ENCODE assay signal across 13 cellular contexts in the genomic region with DNA sequence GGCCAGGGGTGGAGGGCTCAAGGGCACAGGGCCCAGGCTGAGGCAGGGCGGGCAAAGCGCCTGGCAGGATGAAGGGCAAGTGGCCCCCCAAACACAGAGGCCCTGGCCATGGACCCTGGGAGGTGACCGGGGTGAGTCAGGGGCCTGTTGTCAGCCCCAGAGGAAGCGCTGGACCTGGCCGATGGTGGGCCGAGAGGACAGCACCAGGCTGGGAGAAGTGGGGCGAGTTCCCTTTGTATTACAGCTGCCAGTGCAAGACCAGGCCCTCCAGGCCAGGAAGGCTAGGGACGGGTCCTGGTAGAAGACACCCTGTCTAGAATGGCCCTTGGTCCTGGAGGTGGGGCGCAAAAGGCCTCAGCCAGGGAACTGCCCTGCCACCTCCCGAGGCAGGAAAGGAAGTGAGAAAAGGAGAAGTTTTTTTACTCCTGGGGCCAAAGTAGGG. TPM values are rescaled to one million over a fixed set of nuclear protein-coding genes. Genes with fewer than 3 reads are reported as not detected.
DNase-seq lines count a peak whose midpoint lies in the region; ATAC-seq and TF ChIP-seq lines count a peak whose summit lies in the region.
"Had no signal": no experiment of that assay in that cellular context is flagged by ENCODE, and none has a peak within 500 bp of the region (broad histone marks: within the 10 kb centered on the region; RNA-seq: fewer than 3 reads in every experiment).

No MANE protein-coding gene starts in this region.

- no peaks in the 10 kb centered on the region for H3K9me3 Mint-ChIP-seq in activated CD4-positive, alpha-beta T cell treated with anti-CD3 and anti-CD28 coated beads, Interleukin-2, amount 10 ng/mL, durations not matched to agents 24 days and 14 days
- no peaks in the 10 kb centered on the region for H3K9me3 Mint-ChIP-seq in central memory CD8-positive, alpha-beta T cell
- H3K9me3 Mint-ChIP-seq: brain had no signal

- TF ChIP-seq POLR2A in NB4 (IDR thresholded peaks at IDR 0.05; ENCODE audit: extremely low read depth, insufficient read length) (no peak), spleen (IDR thresholded peaks at IDR 0.05) (no peak)

- peaks cover 57% of the 10 kb centered on the region for H3K4me1 Mint-ChIP-seq in activated CD4-positive, alpha-beta T cell treated with anti-CD3 and anti-CD28 coated beads, Interleukin-2, amount 10 ng/mL, durations not matched to agents 24 days and 14 days
- H3K4me1 Mint-ChIP-seq in central memory CD8-positive, alpha-beta T cell = peaks cover 77% of the 10 kb centered on the region

- no peaks in the 10 kb centered on the region for H3K27me3 Mint-ChIP-seq in activated CD4-positive, alpha-beta T cell treated with anti-CD3 and anti-CD28 coated beads, Interleukin-2, amount 10 ng/mL, durations not matched to agents 24 days and 14 days
- H3K27me3 Mint-ChIP-seq in central memory CD8-positive, alpha-beta T cell = no peaks in the 10 kb centered on the region

- H3K4me3 Mint-ChIP-seq in activated CD4-positive, alpha-beta T cell treated with anti-CD3 and anti-CD28 coated beads, Interleukin-2, amount 10 ng/mL, durations not matched to agents 24 days and 14 days = no peak overlapping the region
- H3K4me3 Mint-ChIP-seq in central memory CD8-positive, alpha-beta T cell = peak overlapping the region; percentile 89
- H3K4me3 Mint-ChIP-seq: brain had no signal

- intact Hi-C loops in activated CD4-positive, alpha-beta T cell treated with anti-CD3 and anti-CD28 coated beads, Interleukin-2, amount 10 ng/mL, durations not matched to agents 24 days and 14 days (cut with micrococcal nuclease) = no loop called here
- intact Hi-C loops in spleen (cut with DNase I; ENCODE audit: low total_unique reads) = no loop called here

- peaks cover 32% of the 10 kb centered on the region for H3K36me3 Mint-ChIP-seq in activated CD4-positive, alpha-beta T cell treated with anti-CD3 and anti-CD28 coated beads, Interleukin-2, amount 10 ng/mL, durations not matched to agents 24 days and 14 days (ENCODE audit: low read depth)
- peaks cover 67% of the 10 kb centered on the region for H3K36me3 Mint-ChIP-seq in central memory CD8-positive, alpha-beta T cell (ENCODE audit: insufficient read depth)

- peak overlapping the region; percentile 43 for H3K27ac Mint-ChIP-seq in activated CD4-positive, alpha-beta T cell treated with anti-CD3 and anti-CD28 coated beads, Interleukin-2, amount 10 ng/mL, durations not matched to agents 24 days and 14 days
- peak overlapping the region; percentile 97 for H3K27ac Mint-ChIP-seq in central memory CD8-positive, alpha-beta T cell (ENCODE audit: low read depth)

- peaks cover 46 to 82% (median 65%) of the 10 kb centered on the region in 6 donors for H3K4me1 ChIP-seq in spleen

- no peak for TF ChIP-seq CTCF in NB4 (IDR thresholded peaks at IDR 0.05; ENCODE audit: low read depth, low read length)
- no peak for TF ChIP-seq CTCF in spleen (IDR thresholded peaks at IDR 0.05 in 8 of 11, conservative IDR thresholded peaks at IDR 0.05 in 3 of 11)

- no peak for DNase-seq in activated CD4-positive, alpha-beta T cell treated with anti-CD3 and anti-CD28 coated beads, Interleukin-2, amount 10 ng/mL, durations not matched to agents 24 days and 14 days
- no peak for DNase-seq in activated CD4-positive, alpha-beta T cell treated with anti-CD3 and anti-CD28 coated beads, Interleukin-2, amount 50 U/mL, for 48 hours
- peak; percentile 54 for DNase-seq in NB4 (ENCODE audit: low read depth)
- no peak for DNase-seq in central memory CD8-positive, alpha-beta T cell (ENCODE audit: low spot score in 2 of 2)
- peak; percentile 82 for DNase-seq in spleen
- no peak for DNase-seq in AG08395 (ENCODE audit: low spot score)
- DNase-seq: hypothalamus, NCI-H510A treated with DMSO at 0.1 percent for 48 hours had no signal

- H3K9me3 ChIP-seq in spleen = no peaks in the 10 kb centered on the region

- H3K36me3 ChIP-seq in spleen = peaks cover 0 to 76% (median 42%) of the 10 kb centered on the region in 6 donors

- 51 to 66% (median 58%) methylated on average over 10 of the region's 10 CpGs for WGBS in spleen, 5 donors

- H3K27ac ChIP-seq in spleen = peak overlapping the region; percentile 53 to 89 (median 78)
- H3K27ac ChIP-seq: SK-N-MC had no signal

- ATAC-seq in central memory CD8-positive, alpha-beta T cell (replicated peaks; ENCODE audit: extremely low read depth, poor library complexity, severe bottlenecking) = no peak
- ATAC-seq in GM21786 (IDR thresholded peaks at IDR 0.05; ENCODE audit: unreplicated experiment) (no peak), HG02642 (IDR thresholded peaks at IDR 0.05; ENCODE audit: poor library complexity, unreplicated experiment) (no peak)

- H3K4me3 ChIP-seq in NB4 (ENCODE audit: low read depth, low read length) = no peak overlapping the region
- H3K4me3 ChIP-seq in spleen = peak overlapping the region in 1 of 8 donors; percentile 55
- H3K4me3 ChIP-seq: SK-N-MC had no signal

- no peaks in the 10 kb centered on the region for H3K27me3 ChIP-seq in spleen (replicated peaks in 1 of 7)

RNA-seq across cellular contexts. Expression of a gene that starts 12.8 kb away (rescaled TPM):
- 6.1 and 6.4 TPM in 2 replicates for total RNA-seq in activated CD4-positive, alpha-beta T cell treated with anti-CD3 and anti-CD28 coated beads, Interleukin-2, amount 10 ng/mL, durations not matched to agents 24 days and 14 days
- 10 to 100 TPM; 25.0 to 66.6 (median 33.2) TPM for total RNA-seq in spleen
- 10 to 100 TPM; 35.4 to 50.7 (median 39.6) TPM for polyA plus RNA-seq in spleen

RNA-seq across cellular contexts. Expression of a gene that starts 29.2 kb away (rescaled TPM):
- total RNA-seq in activated CD4-positive, alpha-beta T cell treated with anti-CD3 and anti-CD28 coated beads, Interleukin-2, amount 10 ng/mL, durations not matched to agents 24 days and 14 days = 25.1 and 28.5 TPM in 2 replicates
- total RNA-seq in spleen = 10 to 100 TPM; 19.8 to 58.0 (median 39.0) TPM
- polyA plus RNA-seq in spleen = 10 to 100 TPM in 1 of 3 donors, 1 to 10 TPM in 2; 2.5 to 14.2 (median 2.6) TPM

RNA-seq across cellular contexts. Expression of a gene that starts 59.6 kb away (rescaled TPM):
- not detected in 2 replicates for total RNA-seq in activated CD4-positive, alpha-beta T cell treated with anti-CD3 and anti-CD28 coated beads, Interleukin-2, amount 10 ng/mL, durations not matched to agents 24 days and 14 days
- total RNA-seq in spleen = not detected
- polyA plus RNA-seq in spleen = under 1 TPM in 2 of 3 donors, not detected in 1; 0.09 to 0.13 TPM
- total RNA-seq: mononuclear cell had no signal

Comparison
In these comparisons a context has a peak if more than half of its experiments do, and no peak if none do; other contexts are left out.
1. DNase-seq: peak in NB4 (single experiment) and spleen (single experiment); none in activated CD4-positive, alpha-beta T cell treated with anti-CD3 and anti-CD28 coated beads, Interleukin-2, amount 10 ng/mL, durations not matched to agents 24 days and 14 days (single experiment), activated CD4-positive, alpha-beta T cell treated with anti-CD3 and anti-CD28 coated beads, Interleukin-2, amount 50 U/mL, for 48 hours (0 of 2), central memory CD8-positive, alpha-beta T cell (0 of 2) and AG08395 (single experiment).